In genomic region chr3:68139897-68140296, GRCh38 we compare ENCODE assay signal across 27 cellular contexts.
"Had no signal": no experiment of that assay in that cellular context is flagged by ENCODE, and none has a peak within 500 bp of the region (broad histone marks: within the 10 kb centered on the region; RNA-seq: fewer than 3 reads in every experiment).

No MANE protein-coding gene starts in this region.

- H3K36me3 Mint-ChIP-seq: stimulated activated memory B cell treated with anti-CD40 and anti-IgM and Interleukin-4, amounts not matched to agents 10 μg/mL and 1 μg/mL and 100 μg/mL, for 72 hours; stimulated activated naive B cell treated with anti-CD40 and anti-IgM and Interleukin-4, amounts not matched to agents 10 μg/mL and 1 μg/mL and 100 μg/mL, for 72 hours; type B pancreatic cell had no signal

- H3K4me1 Mint-ChIP-seq: stimulated activated memory B cell treated with anti-CD40 and anti-IgM and Interleukin-4, amounts not matched to agents 10 μg/mL and 1 μg/mL and 100 μg/mL, for 72 hours; stimulated activated naive B cell treated with anti-CD40 and anti-IgM and Interleukin-4, amounts not matched to agents 10 μg/mL and 1 μg/mL and 100 μg/mL, for 72 hours; stimulated activated naive CD8-positive, alpha-beta T cell treated with anti-CD3 and anti-CD28 coated beads, Interleukin-15, amount 100 ng/mL, for 72 hours had no signal

- H3K36me3 ChIP-seq: stomach, suprapubic skin, thoracic aorta, thyroid gland, tibial artery, tibial nerve, transverse colon, upper lobe of left lung, upper lobe of right lung, uterus, vagina had no signal

- H3K4me3 ChIP-seq: stomach, suprapubic skin, testis, thoracic aorta, thyroid gland, tibial artery, tibial nerve, transverse colon, upper lobe of left lung, upper lobe of right lung, uterus, vagina had no signal

- DNase-seq: stimulated activated CD4-positive, alpha-beta T cell treated with anti-CD3 and anti-CD28 coated beads, Interleukin-2, amount 100 ng/mL, for 48 hours; stimulated activated CD4-positive, alpha-beta T cell treated with anti-CD3 and anti-CD28 coated beads, Interleukin-4, amount 100 ng/mL, for 1 hour; stimulated activated CD4-positive, alpha-beta T cell treated with anti-CD3 and anti-CD28 coated beads, Interleukin-4, amount 100 ng/mL, for 24 hours; stimulated activated CD4-positive, alpha-beta T cell treated with anti-CD3 and anti-CD28 coated beads, Interleukin-4, amount 100 ng/mL, for 4 hours; stimulated activated CD8-positive, alpha-beta memory T cell treated with anti-CD3 and anti-CD28 coated beads, Interleukin-4, amount 100 ng/mL, for 48 hours; stimulated activated naive B cell treated with anti-CD40 and anti-IgM and Interleukin-4, amounts not matched to agents 10 μg/mL and 1 μg/mL and 100 μg/mL, for 72 hours; stimulated activated naive CD4-positive, alpha-beta T cell; stimulated activated naive CD4-positive, alpha-beta T cell treated with Interleukin-2 at 50 U/mL for 16 hours; stimulated activated naive CD8-positive, alpha-beta T cell treated with anti-CD3 and anti-CD28 coated beads, Interleukin-15, amount 100 ng/mL, for 72 hours; stimulated activated naive CD8-positive, alpha-beta T cell treated with anti-CD3 and anti-CD28 coated beads, Interleukin-15, Interleukin-2, amounts not matched to agents 100 U/mL and 50 U/mL, for 24 hours; stomach; substantia nigra; testis; thyroid gland; tibial artery; transverse colon; trophoblast cell; upper lobe of left lung; upper lobe of right lung; uterus had no signal

- ATAC-seq: stimulated activated memory B cell treated with anti-CD40 and anti-IgM and Interleukin-4, amounts not matched to agents 10 μg/mL and 1 μg/mL and 100 μg/mL, for 72 hours; stimulated activated naive B cell treated with anti-CD40 and anti-IgM and Interleukin-4, amounts not matched to agents 10 μg/mL and 1 μg/mL and 100 μg/mL, for 72 hours; stimulated activated naive CD8-positive, alpha-beta T cell treated with anti-CD3 and anti-CD28 coated beads, Interleukin-15, amount 100 ng/mL, for 72 hours; stimulated activated naive CD8-positive, alpha-beta T cell treated with anti-CD3 and anti-CD28 coated beads, Interleukin-15, Interleukin-2, amounts not matched to agents 100 U/mL and 50 U/mL, for 24 hours; upper lobe of right lung had no signal

- H3K4me3 Mint-ChIP-seq: stimulated activated memory B cell treated with anti-CD40 and anti-IgM and Interleukin-4, amounts not matched to agents 10 μg/mL and 1 μg/mL and 100 μg/mL, for 72 hours; stimulated activated naive B cell treated with anti-CD40 and anti-IgM and Interleukin-4, amounts not matched to agents 10 μg/mL and 1 μg/mL and 100 μg/mL, for 72 hours; stimulated activated naive CD8-positive, alpha-beta T cell treated with anti-CD3 and anti-CD28 coated beads, Interleukin-15, amount 100 ng/mL, for 72 hours; stimulated activated naive CD8-positive, alpha-beta T cell treated with anti-CD3 and anti-CD28 coated beads, Interleukin-15, Interleukin-2, amounts not matched to agents 100 ng/mL and 50 ng/mL, for 24 hours; type B pancreatic cell had no signal

- H3K27ac ChIP-seq: stomach, suprapubic skin, testis, thoracic aorta, thyroid gland, tibial artery, tibial nerve, transverse colon, upper lobe of left lung, upper lobe of right lung, uterus, vagina had no signal

- H3K9me3 ChIP-seq: stomach, suprapubic skin, testis, thoracic aorta, thyroid gland, tibial artery, tibial nerve, transverse colon, upper lobe of left lung, upper lobe of right lung, uterus, vagina had no signal

- H3K9me3 Mint-ChIP-seq: stimulated activated memory B cell treated with anti-CD40 and anti-IgM and Interleukin-4, amounts not matched to agents 10 μg/mL and 1 μg/mL and 100 μg/mL, for 72 hours; stimulated activated naive B cell treated with anti-CD40 and anti-IgM and Interleukin-4, amounts not matched to agents 10 μg/mL and 1 μg/mL and 100 μg/mL, for 72 hours; stimulated activated naive CD8-positive, alpha-beta T cell treated with anti-CD3 and anti-CD28 coated beads, Interleukin-15, Interleukin-2, amounts not matched to agents 100 ng/mL and 50 ng/mL, for 24 hours; type B pancreatic cell had no signal

- H3K4me1 ChIP-seq: stomach, suprapubic skin, testis, thyroid gland, tibial nerve, transverse colon, upper lobe of left lung, upper lobe of right lung, uterus, vagina had no signal

- H3K27ac Mint-ChIP-seq: stimulated activated memory B cell treated with anti-CD40 and anti-IgM and Interleukin-4, amounts not matched to agents 10 μg/mL and 1 μg/mL and 100 μg/mL, for 72 hours; stimulated activated naive B cell treated with anti-CD40 and anti-IgM and Interleukin-4, amounts not matched to agents 10 μg/mL and 1 μg/mL and 100 μg/mL, for 72 hours; stimulated activated naive CD8-positive, alpha-beta T cell treated with anti-CD3 and anti-CD28 coated beads, Interleukin-15, amount 100 ng/mL, for 72 hours; stimulated activated naive CD8-positive, alpha-beta T cell treated with anti-CD3 and anti-CD28 coated beads, Interleukin-15, Interleukin-2, amounts not matched to agents 100 ng/mL and 50 ng/mL, for 24 hours; type B pancreatic cell had no signal

- H3K27me3 ChIP-seq: stomach, suprapubic skin, testis, thyroid gland, tibial artery, tibial nerve, transverse colon, upper lobe of left lung, upper lobe of right lung, uterus, vagina had no signal
